8 cellular contexts compared by ENCODE assay signal in the genomic region with DNA sequence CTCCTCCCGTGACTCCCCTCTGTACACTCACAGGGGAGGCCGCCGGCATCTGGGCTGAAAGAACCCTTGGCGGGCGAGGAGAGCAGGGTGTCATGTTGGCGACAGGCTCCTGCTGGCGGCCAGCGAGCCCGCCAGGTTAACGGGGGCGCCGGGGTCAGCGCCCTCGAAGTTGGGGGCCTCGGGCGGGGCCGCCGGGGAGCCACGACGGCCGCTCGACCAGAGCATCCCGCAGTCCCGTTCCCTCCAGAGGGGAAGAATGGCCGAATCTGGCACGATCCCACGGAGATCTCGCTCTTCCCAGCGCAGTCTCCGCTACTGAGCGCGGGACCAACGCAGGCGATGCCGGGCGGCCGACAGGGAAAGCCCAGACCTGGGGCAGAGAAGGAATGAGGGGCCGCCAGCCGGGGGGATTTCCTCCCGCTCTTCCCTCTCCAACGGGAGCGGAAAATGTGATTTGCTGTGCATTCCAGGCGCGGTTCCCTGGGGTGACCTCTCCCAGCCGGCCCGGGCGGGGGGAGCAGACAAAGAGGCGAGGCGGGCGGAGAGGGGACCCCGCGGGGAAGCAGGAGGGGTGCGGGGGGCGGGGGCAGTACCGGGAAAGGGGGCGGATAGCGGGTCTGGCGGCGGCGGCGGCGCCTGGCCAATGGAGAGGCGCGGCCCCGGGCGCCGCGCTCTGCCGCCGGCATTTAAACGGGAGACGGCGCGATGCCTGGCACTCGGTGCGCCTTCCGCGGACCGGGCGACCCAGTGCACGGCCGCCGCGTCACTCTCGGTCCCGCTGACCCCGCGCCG. TPM values are rescaled to one million over a fixed set of nuclear protein-coding genes. Genes with fewer than 3 reads are reported as not detected.
DNase-seq lines count a peak whose midpoint lies in the region; ATAC-seq and TF ChIP-seq lines count a peak whose summit lies in the region.

A gene (plus strand): TSS at position 715 of the 792 bp plus-strand sequence. CDS start 12,687 bp downstream, outside the sequence.

- no peak within 1 kb of the TSS for H2AK5ac ChIP-seq in mesendoderm (ENCODE audit: low read length)

- intact Hi-C loops in CD8-positive, alpha-beta T cell (cut with DNase I, micrococcal nuclease), result no loop called here

- no peak for TF ChIP-seq EP300 in tibial nerve (IDR thresholded peaks at IDR 0.05)

- TF ChIP-seq POLR2A in tibial nerve (IDR thresholded peaks at IDR 0.05), result no peak

- no peaks in the 10 kb centered on the region for H3K9me3 ChIP-seq in tibial nerve
- no peaks in the 10 kb centered on the region for H3K9me3 ChIP-seq in CD8-positive, alpha-beta T cell (ENCODE audit: low read length)

- no CpG with 5 or more reads among the region's 89 CpGs for whole genome bisulfite sequencing in mesendoderm (ENCODE audit: extremely low coverage, insufficient coverage, low lambda C conversion rate)
- whole genome bisulfite sequencing in tibial nerve, 2 donors, result 2 to 5% methylated on average over 28 to 81 of the region's 89 CpGs

- no peaks in the 10 kb centered on the region for H3K9me3 Mint-ChIP-seq in activated naive CD4-positive, alpha-beta T cell treated with anti-CD3 and anti-CD28 coated beads, Interleukin-2, amount 10 ng/mL, durations not matched to agents 7 days and 5 days
- no peaks in the 10 kb centered on the region for H3K9me3 Mint-ChIP-seq in CD8-positive, alpha-beta T cell

- no peak within 1 kb of the TSS for H2BK120ac ChIP-seq in mesendoderm (ENCODE audit: low read depth, low read length)

- H3K4me1 Mint-ChIP-seq in activated naive CD4-positive, alpha-beta T cell treated with anti-CD3 and anti-CD28 coated beads, Interleukin-2, amount 10 ng/mL, durations not matched to agents 7 days and 5 days, result peaks cover 12% of the 10 kb centered on the region
- peaks cover 10% of the 10 kb centered on the region for H3K4me1 Mint-ChIP-seq in CD8-positive, alpha-beta T cell (ENCODE audit: low read depth)

- peak within 1 kb of the TSS; percentile 67 for H3K4me3 ChIP-seq in coronary artery
- H3K4me3 ChIP-seq in mesendoderm (ENCODE audit: low read length), result peak within 1 kb of the TSS; percentile 37
- H3K4me3 ChIP-seq in tibial nerve, result peak within 1 kb of the TSS; percentile 3 to 36 (median 26)
- H3K4me3 ChIP-seq in CD8-positive, alpha-beta T cell (ENCODE audit: low read depth, low read length), result no peak within 1 kb of the TSS

- peak within 1 kb of the TSS; percentile 52 for H3K9ac ChIP-seq in mesendoderm (ENCODE audit: low read length)

- no peak within 1 kb of the TSS for H3K23ac ChIP-seq in mesendoderm (ENCODE audit: low read length)

- no peak for ATAC-seq in CD8-positive, alpha-beta T cell

- no peak within 1 kb of the TSS for H2BK15ac ChIP-seq in mesendoderm (replicated peaks; ENCODE audit: low read depth)

- H3K36me3 Mint-ChIP-seq in activated naive CD4-positive, alpha-beta T cell treated with anti-CD3 and anti-CD28 coated beads, Interleukin-2, amount 10 ng/mL, durations not matched to agents 7 days and 5 days, result no peaks in the 10 kb centered on the region
- no peaks in the 10 kb centered on the region for H3K36me3 Mint-ChIP-seq in CD8-positive, alpha-beta T cell

- H2BK5ac ChIP-seq in mesendoderm (ENCODE audit: low read length), result no peak within 1 kb of the TSS

- no peak within 1 kb of the TSS for H4K8ac ChIP-seq in mesendoderm (ENCODE audit: low read depth, low read length)

- H3K27me3 ChIP-seq in mesendoderm (ENCODE audit: insufficient read depth, low read length, poor library complexity) (peaks cover 15% of the 10 kb centered on the region), tibial nerve (peaks cover 0 to 73% of the 10 kb centered on the region in 2 donors)
- H3K27me3 ChIP-seq in CD8-positive, alpha-beta T cell (ENCODE audit: insufficient read depth, low read length), result peaks cover 8% of the 10 kb centered on the region

- peak within 1 kb of the TSS; percentile 21 for H3K4me3 Mint-ChIP-seq in activated naive CD4-positive, alpha-beta T cell treated with anti-CD3 and anti-CD28 coated beads, Interleukin-2, amount 10 ng/mL, durations not matched to agents 7 days and 5 days
- H3K4me3 Mint-ChIP-seq in CD8-positive, alpha-beta T cell, result no peak within 1 kb of the TSS

- no peak for DNase-seq in activated naive CD4-positive, alpha-beta T cell treated with anti-CD3 and anti-CD28 coated beads, Interleukin-2, amount 10 ng/mL, durations not matched to agents 7 days and 5 days
- DNase-seq in activated naive CD4-positive, alpha-beta T cell treated with anti-CD3 and anti-CD28 coated beads, Interleukin-2, amount 50 U/mL, for 16 hours, result no peak
- DNase-seq in coronary artery (ENCODE audit: low spot score) (no peak), mesendoderm (peak; percentile 73), tibial nerve (ENCODE audit: low spot score in 2 of 2) (no peak)
- DNase-seq in CD8-positive, alpha-beta T cell, result no peak
- no peak for DNase-seq in stimulated activated naive CD4-positive, alpha-beta T cell (lab: John Stamatoyannopoulos, UW)
- no peak for DNase-seq in activated CD8-positive, alpha-beta memory T cell treated with anti-CD3 and anti-CD28 coated beads, Interleukin-2, amount 50 U/mL, for 48 hours

- H3K4ac ChIP-seq in mesendoderm (ENCODE audit: low read depth, low read length), result no peak within 1 kb of the TSS

- CTCF ChIA-PET in activated naive CD4-positive, alpha-beta T cell treated with anti-CD3 and anti-CD28 coated beads, Interleukin-2, amount 10 ng/mL, durations not matched to agents 7 days and 5 days (lab: Charles Lee), result no interaction called here
- CTCF ChIA-PET in CD8-positive, alpha-beta T cell (lab: Charles Lee), result no interaction called here

- H4K5ac ChIP-seq in mesendoderm (ENCODE audit: low read length), result no peak within 1 kb of the TSS

- H3K27me3 Mint-ChIP-seq in activated naive CD4-positive, alpha-beta T cell treated with anti-CD3 and anti-CD28 coated beads, Interleukin-2, amount 10 ng/mL, durations not matched to agents 7 days and 5 days, result peaks cover 85% of the 10 kb centered on the region
- peaks cover 57% of the 10 kb centered on the region for H3K27me3 Mint-ChIP-seq in CD8-positive, alpha-beta T cell (ENCODE audit: low read depth)

- H3K79me2 ChIP-seq in mesendoderm (ENCODE audit: control insufficient read depth, insufficient read depth, low read length), result no peaks in the 10 kb centered on the region

- POLR2A ChIA-PET in CD8-positive, alpha-beta T cell (lab: Charles Lee), result no interaction called here

- H3K4me2 ChIP-seq in mesendoderm (ENCODE audit: low read length), result peak within 1 kb of the TSS; percentile 78

- peak within 1 kb of the TSS; percentile 2 for H3K27ac Mint-ChIP-seq in activated naive CD4-positive, alpha-beta T cell treated with anti-CD3 and anti-CD28 coated beads, Interleukin-2, amount 10 ng/mL, durations not matched to agents 7 days and 5 days
- H3K27ac Mint-ChIP-seq in CD8-positive, alpha-beta T cell, result no peak within 1 kb of the TSS

- H3K27ac ChIP-seq in coronary artery (no peak within 1 kb of the TSS), mesendoderm (ENCODE audit: low read depth, low read length) (no peak within 1 kb of the TSS), tibial nerve (peak within 1 kb of the TSS in 1 of 4 donors; percentile 21)
- H3K27ac ChIP-seq in CD8-positive, alpha-beta T cell (ENCODE audit: low read depth, low read length), result no peak within 1 kb of the TSS

- no peaks in the 10 kb centered on the region for H3K79me1 ChIP-seq in mesendoderm (ENCODE audit: low read length)

- TF ChIP-seq CTCF in coronary artery (IDR thresholded peaks at IDR 0.05), result no peak
- TF ChIP-seq CTCF in tibial nerve (IDR thresholded peaks at IDR 0.05), result no peak
- no peak for TF ChIP-seq CTCF in CD8-positive, alpha-beta T cell (IDR thresholded peaks at IDR 0.05)

- peak within 1 kb of the TSS; percentile 74 for H3K56ac ChIP-seq in mesendoderm (ENCODE audit: low read length)

- H3K18ac ChIP-seq in mesendoderm (ENCODE audit: low read length), result peak within 1 kb of the TSS; percentile 72

- H3K36me3 ChIP-seq in mesendoderm (ENCODE audit: control insufficient read depth, insufficient read depth, low read length), result no peaks in the 10 kb centered on the region
- no peaks in the 10 kb centered on the region for H3K36me3 ChIP-seq in tibial nerve
- no peaks in the 10 kb centered on the region for H3K36me3 ChIP-seq in CD8-positive, alpha-beta T cell (ENCODE audit: insufficient read depth, low read length)

- H3K4me1 ChIP-seq in mesendoderm (ENCODE audit: control insufficient read depth, low read depth, low read length) (peaks cover 2% of the 10 kb centered on the region), tibial nerve (peaks cover 0 to 27% (median 18%) of the 10 kb centered on the region in 4 donors)
- no peaks in the 10 kb centered on the region for H3K4me1 ChIP-seq in CD8-positive, alpha-beta T cell (ENCODE audit: insufficient read depth, low read length)

RNA-seq across cellular contexts. Expression of the gene that starts here (rescaled TPM):
- 9.5 TPM for polyA plus RNA-seq in mesendoderm (2013, experiment 1 of 2)
- 9.4 TPM for polyA plus RNA-seq in mesendoderm (2013, experiment 2 of 2)
- under 1 TPM in 1 of 4 donors, not detected in 3; 0.30 TPM for total RNA-seq in tibial nerve
- total RNA-seq in CD8-positive, alpha-beta T cell, result not detected
